In the genomic region with DNA sequence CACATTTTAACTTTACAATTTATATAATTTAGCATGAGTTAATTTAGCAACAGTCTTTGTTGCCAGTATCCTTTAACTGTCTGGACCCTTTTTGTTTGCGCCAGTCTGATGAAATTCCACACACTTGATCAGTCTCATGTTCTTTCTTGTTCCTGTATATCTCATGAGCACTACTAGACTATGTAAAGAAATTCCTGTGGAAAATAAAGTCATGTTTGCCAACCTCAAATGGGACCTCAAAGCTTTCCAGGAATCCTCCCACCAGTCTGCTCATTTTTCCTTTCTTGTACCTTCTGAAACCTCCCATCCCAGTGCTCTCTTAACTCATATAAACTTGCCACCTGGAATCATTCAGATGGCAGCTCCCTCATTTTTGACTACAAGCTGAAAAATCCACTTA, we compare ENCODE assay signal across 9 cellular contexts. TPM values are rescaled to one million over a fixed set of nuclear protein-coding genes. Genes with fewer than 3 reads are reported as not detected.
DNase-seq lines count a peak whose midpoint lies in the region; ATAC-seq, FAIRE-seq and TF ChIP-seq lines count a peak whose summit lies in the region.
"Had no signal": no experiment of that assay in that cellular context is flagged by ENCODE, and none has a peak within 500 bp of the region (broad histone marks: within the 10 kb centered on the region; RNA-seq: fewer than 3 reads in every experiment).

No MANE protein-coding gene starts in this region.

- H3K27ac Mint-ChIP-seq in nephron progenitor cell: peak overlapping the region; percentile 65

- FAIRE-seq in H54 (lab: Jason Lieb, UNC) (peak; percentile 43), bronchial epithelial cell (lab: Jason Lieb, UNC) (no peak)

- peaks cover 2% of the 10 kb centered on the region for H3K4me1 ChIP-seq in NT2/D1 (ENCODE audit: insufficient read depth, insufficient read length)
- H3K4me1 ChIP-seq in left ventricle myocardium inferior: peaks cover 67% of the 10 kb centered on the region

- no peaks in the 10 kb centered on the region for H3K27me3 Mint-ChIP-seq in nephron progenitor cell (ENCODE audit: low read depth, poor library complexity)

- no peak for DNase-seq in H54 (ENCODE audit: insufficient read length, low spot score)
- DNase-seq in NT2/D1 (ENCODE audit: low read depth, low spot score): no peak
- peak; percentile 32 for DNase-seq in bronchial epithelial cell (ENCODE audit: low read depth)
- DNase-seq in nephron progenitor cell: no peak
- DNase-seq in NCI-H2227 treated with DMSO at 0.1 percent for 48 hours (lab: John Stamatoyannopoulos, UW): no peak
- no peak for DNase-seq in left ventricle myocardium inferior
- DNase-seq: NCI-H1436, T1000 had no signal

- intact Hi-C loops in left ventricle myocardium inferior (cut with micrococcal nuclease): no loop called here

- H3K4me3 ChIP-seq in NT2/D1 (ENCODE audit: insufficient read length, low read depth): no peak overlapping the region
- H3K4me3 ChIP-seq in bronchial epithelial cell (ENCODE audit: low read depth, low read length): no peak overlapping the region
- H3K4me3 ChIP-seq in left ventricle myocardium inferior: no peak overlapping the region

- peaks cover 34% of the 10 kb centered on the region for H3K4me1 Mint-ChIP-seq in nephron progenitor cell

- H3K36me3 Mint-ChIP-seq in nephron progenitor cell (ENCODE audit: low read depth): peaks cover 9% of the 10 kb centered on the region

- no peak overlapping the region for H3K27ac ChIP-seq in left ventricle myocardium inferior (replicated peaks)

- no peak for TF ChIP-seq POLR2A in H54 (IDR thresholded peaks at IDR 0.05; ENCODE audit: low read depth, low read length)

- TF ChIP-seq CTCF in bronchial epithelial cell (IDR thresholded peaks at IDR 0.05; ENCODE audit: insufficient read depth, low read length, severe bottlenecking): no peak
- TF ChIP-seq CTCF in nephron progenitor cell (IDR thresholded peaks at IDR 0.05): no peak
- TF ChIP-seq CTCF in left ventricle myocardium inferior (IDR thresholded peaks at IDR 0.05; ENCODE audit: borderline replicate concordance): no peak

- H3K27me3 ChIP-seq in NT2/D1 (ENCODE audit: insufficient read depth, insufficient read length): no peaks in the 10 kb centered on the region
- H3K27me3 ChIP-seq in bronchial epithelial cell (ENCODE audit: control insufficient read depth, insufficient read depth, low read length): no peaks in the 10 kb centered on the region
- no peaks in the 10 kb centered on the region for H3K27me3 ChIP-seq in left ventricle myocardium inferior (ENCODE audit: low read depth)

- no peak overlapping the region for H3K4me3 Mint-ChIP-seq in nephron progenitor cell

- H3K36me3 ChIP-seq in NT2/D1 (ENCODE audit: insufficient read depth, insufficient read length, low read length) (peaks cover 2% of the 10 kb centered on the region), bronchial epithelial cell (ENCODE audit: control insufficient read depth, insufficient read depth, low read length) (no peaks in the 10 kb centered on the region), left ventricle myocardium inferior (no peaks in the 10 kb centered on the region)

- no peaks in the 10 kb centered on the region for H3K9me3 Mint-ChIP-seq in nephron progenitor cell

- no peak for ATAC-seq in HG02885 (IDR thresholded peaks at IDR 0.05; ENCODE audit: poor library complexity, unreplicated experiment)

- peak overlapping the region; percentile 50 for H3K9ac ChIP-seq in NT2/D1 (ENCODE audit: insufficient read length, low read depth)

- H3K9me3 ChIP-seq in NT2/D1 (ENCODE audit: insufficient read depth, low read length): no peaks in the 10 kb centered on the region
- H3K9me3 ChIP-seq in left ventricle myocardium inferior (replicated peaks): no peaks in the 10 kb centered on the region

RNA-seq across cellular contexts. Expression of gene DMXL1, which starts 8.0 kb away (rescaled TPM):
- total RNA-seq in bronchial epithelial cell (27.5 and 32.1 TPM in 2 replicates), left ventricle myocardium inferior (22.3 TPM)
